ENCODE assay signal across 1 cellular context in genomic region chr13:111270126-111270525, GRCh38.
TF ChIP-seq lines count a peak whose summit lies in the region.

No MANE protein-coding gene starts in this region.

TF ChIP-seq in GM23338, 12 proteins besides CTCF, POLR2A, EP300 and RAD21 (continued from another document):
- no peak for TF ChIP-seq ZNF462 (CRISPR knock-in tag; IDR thresholded peaks at IDR 0.05)
TF ChIP-seq in GM23338: peak in this region for 0.
